Comparison of ENCODE assay signal across 15 cellular contexts in genomic region chr7:47454961-47455871, GRCh38.
A peak's percentile ranks its signal among the peaks of the same experiment; 100 is the strongest.
DNase-seq lines count a peak whose midpoint lies in the region; ATAC-seq and TF ChIP-seq lines count a peak whose summit lies in the region.
"Had no signal": no experiment of that assay in that cellular context is flagged by ENCODE, and none has a peak within 500 bp of the region (broad histone marks: within the 10 kb centered on the region; RNA-seq: fewer than 3 reads in every experiment).

No MANE protein-coding gene starts in this region.

- H3K27ac Mint-ChIP-seq in osteocyte (ENCODE audit: unreplicated experiment): peak overlapping the region; percentile 85
- H3K27ac Mint-ChIP-seq: nephron progenitor cell; T-helper 2 cell treated with Interferon-gamma antibody and Interleukin-4, amounts not matched to agents 5 μg/mL and 100 μg/mL, for 36 hours had no signal

- DNase-seq in RWPE1 (ENCODE audit: low spot score) (no peak), fibroblast of lung (ENCODE audit: low read depth in 2 of 2) (no peak), osteocyte (ENCODE audit: extremely low spot score, unreplicated experiment) (no peak), upper lobe of left lung (no peak), middle frontal gyrus (ENCODE audit: extremely low spot score, low spot score) (no peak), inferior parietal cortex (ENCODE audit: extremely low spot score) (no peak)
- DNase-seq: anterior cingulate cortex; cortex of kidney; NCI-H345; nephron progenitor cell; stimulated activated CD4-positive, alpha-beta T cell treated with anti-CD3 and anti-CD28 coated beads, Interleukin-2, amount 100 ng/mL, for 24 hours had no signal

- no peaks in the 10 kb centered on the region for H3K27me3 ChIP-seq in fibroblast of lung (ENCODE audit: control insufficient read depth, insufficient read depth, low read length)
- H3K27me3 ChIP-seq in upper lobe of left lung: no peaks in the 10 kb centered on the region

- ATAC-seq in upper lobe of left lung (ENCODE audit: low FRiP score in 2 of 2) (no peak), GM18870 (IDR thresholded peaks at IDR 0.05; ENCODE audit: unreplicated experiment) (no peak)
- ATAC-seq: activated CD4-positive, CD25-positive, alpha-beta regulatory T cell treated with anti-CD3 and anti-CD28 coated beads, Interleukin-2, amount 50 U/mL, for 24 hours had no signal

- POLR2A ChIA-PET in RWPE1 (lab: Yijun Ruan, JAX; ENCODE audit: low non-redundant PET): no interaction called here

- TF ChIP-seq EP300 in upper lobe of left lung (IDR thresholded peaks at IDR 0.05): no peak

- H3K36me3 ChIP-seq in fibroblast of lung (ENCODE audit: control insufficient read depth, insufficient read depth, low read length) (no peaks in the 10 kb centered on the region), upper lobe of left lung (no peaks in the 10 kb centered on the region)

- CTCF ChIA-PET in RWPE1 (lab: Yijun Ruan, JAX): no interaction called here

- peaks cover 7% of the 10 kb centered on the region for H3K79me2 ChIP-seq in fibroblast of lung (ENCODE audit: control insufficient read depth, insufficient read depth, low read length)

- no peaks in the 10 kb centered on the region for H4K20me1 ChIP-seq in fibroblast of lung (ENCODE audit: control insufficient read depth, extremely low read depth, insufficient read depth, low read length)

- H3K27me3 Mint-ChIP-seq in osteocyte (ENCODE audit: unreplicated experiment): no peaks in the 10 kb centered on the region

- H3K9me3 ChIP-seq in fibroblast of lung (ENCODE audit: control insufficient read depth, insufficient read depth, low read depth, low read length) (no peaks in the 10 kb centered on the region), upper lobe of left lung (no peaks in the 10 kb centered on the region)

- H3K4me1 Mint-ChIP-seq in osteocyte (ENCODE audit: unreplicated experiment): peaks cover 73% of the 10 kb centered on the region

- no peak overlapping the region for H3K4me3 ChIP-seq in fibroblast of lung (replicated peaks in 1 of 4; ENCODE audit: control extremely low read depth in 1 of 4, insufficient read depth in 1 of 4, low read depth in 3 of 4, low read length in 4 of 4)
- no peak overlapping the region for H3K4me3 ChIP-seq in upper lobe of left lung

- H3K4me1 ChIP-seq in fibroblast of lung (ENCODE audit: control insufficient read depth, extremely low read depth, insufficient read depth, low read length) (peaks cover 60% of the 10 kb centered on the region), upper lobe of left lung (peaks cover 21 to 38% (median 32%) of the 10 kb centered on the region in 4 donors)

- TF ChIP-seq CTCF in RWPE1 (conservative IDR thresholded peaks at IDR 0.05; ENCODE audit: low read depth): no peak
- no peak for TF ChIP-seq CTCF in fibroblast of lung (conservative IDR thresholded peaks at IDR 0.05 in 1 of 2, IDR thresholded peaks at IDR 0.05 in 1 of 2; ENCODE audit: low read depth in 1 of 2, low read length in 2 of 2)
- no peak for TF ChIP-seq CTCF in osteocyte (IDR thresholded peaks at IDR 0.05)
- no peak for TF ChIP-seq CTCF in upper lobe of left lung (IDR thresholded peaks at IDR 0.05)

- no peaks in the 10 kb centered on the region for H3K9me3 Mint-ChIP-seq in osteocyte (ENCODE audit: unreplicated experiment)
- H3K9me3 Mint-ChIP-seq: nephron progenitor cell; T-helper 2 cell treated with Interferon-gamma antibody and Interleukin-4, amounts not matched to agents 5 μg/mL and 100 μg/mL, for 36 hours had no signal

- no peak overlapping the region for H3K4me2 ChIP-seq in fibroblast of lung (ENCODE audit: extremely low read depth, insufficient read depth, low read length)

- 87 to 98% methylated on average over 5 to 8 of the region's 8 CpGs for WGBS in upper lobe of left lung, 2 donors

- no peak overlapping the region for H2AFZ ChIP-seq in fibroblast of lung (ENCODE audit: low read length)

- H3K36me3 Mint-ChIP-seq in osteocyte (ENCODE audit: unreplicated experiment): no peaks in the 10 kb centered on the region

- H3K4me3 Mint-ChIP-seq in osteocyte (ENCODE audit: unreplicated experiment): no peak overlapping the region
- H3K4me3 Mint-ChIP-seq: nephron progenitor cell; T-helper 2 cell treated with Interferon-gamma antibody and Interleukin-4, amounts not matched to agents 5 μg/mL and 100 μg/mL, for 36 hours had no signal

- H3K9ac ChIP-seq in fibroblast of lung (ENCODE audit: insufficient read depth, low read length): peak overlapping the region; percentile 17

- H3K27ac ChIP-seq in RWPE1: peak overlapping the region; percentile 89
- H3K27ac ChIP-seq in fibroblast of lung (ENCODE audit: insufficient read depth, low read length): peak overlapping the region; percentile 93
- peak overlapping the region in 3 of 4 donors; percentile 87 to 95 (median 90) for H3K27ac ChIP-seq in upper lobe of left lung
- H3K27ac ChIP-seq: C4-2B had no signal

- TF ChIP-seq POLR2A in upper lobe of left lung (IDR thresholded peaks at IDR 0.05): no peak
